Comparison of ENCODE assay signal across 2 cellular contexts in genomic region chr4:138521809-138522208, GRCh38.
TF ChIP-seq lines count a peak whose summit lies in the region.

No MANE protein-coding gene starts in this region.

TF ChIP-seq in GM23338, 12 proteins besides CTCF, POLR2A, EP300 and RAD21 (continued from another document):
- TF ChIP-seq ZNF462 (CRISPR knock-in tag; IDR thresholded peaks at IDR 0.05) (no peak), ZNF331 (CRISPR knock-in tag; IDR thresholded peaks at IDR 0.05; ENCODE audit: low read depth) (no peak), STAT1 (IDR thresholded peaks at IDR 0.05; ENCODE audit: unreplicated experiment) (no peak), ETS1 (IDR thresholded peaks at IDR 0.05) (no peak)

TF ChIP-seq in IMR-90, 13 proteins besides CTCF, POLR2A, EP300 and RAD21 (continued from another document):
- TF ChIP-seq MXI1 (IDR thresholded peaks at IDR 0.05; ENCODE audit: borderline replicate concordance, low read depth, low read length): no peak
TF ChIP-seq in IMR-90: peak in this region for 0.
